ENCODE assay signal across 19 cellular contexts in genomic region chr1:77424236-77424635, GRCh38.
DNase-seq lines count a peak whose midpoint lies in the region; ATAC-seq and TF ChIP-seq lines count a peak whose summit lies in the region.
"Had no signal": no experiment of that assay in that cellular context is flagged by ENCODE, and none has a peak within 500 bp of the region (broad histone marks: within the 10 kb centered on the region; RNA-seq: fewer than 3 reads in every experiment).

No MANE protein-coding gene starts in this region.

- H3K4me1 ChIP-seq in breast epithelium, result no peaks in the 10 kb centered on the region
- H3K4me1 ChIP-seq: gastrocnemius medialis, psoas muscle had no signal

- H3K4me3 Mint-ChIP-seq in MCF 10A (ENCODE audit: unreplicated experiment), result no peak overlapping the region
- H3K4me3 Mint-ChIP-seq: nephron progenitor cell; T-helper 1 cell treated with Interleukin-12 subunit alpha and Interleukin-12 subunit beta and Interleukin-4 antibody, amounts not matched to agents 30 μg/mL and 1 μg/mL, for 36 hours had no signal

- intact Hi-C loops in MCF 10A (cut with micrococcal nuclease) (no loop called here), breast epithelium (cut with DNase I; ENCODE audit: low total_unique reads) (no loop called here)

- H3K27ac Mint-ChIP-seq in MCF 10A (ENCODE audit: low read depth, unreplicated experiment), result no peak overlapping the region
- H3K27ac Mint-ChIP-seq: nephron progenitor cell; T-helper 1 cell treated with Interleukin-12 subunit alpha and Interleukin-12 subunit beta and Interleukin-4 antibody, amounts not matched to agents 30 μg/mL and 1 μg/mL, for 36 hours had no signal

- H3K4me3 ChIP-seq in breast epithelium (no peak overlapping the region), brain microvascular endothelial cell (ENCODE audit: low read depth, low read length) (no peak overlapping the region), foreskin fibroblast (ENCODE audit: low read depth in 1 of 2, low read length in 2 of 2) (no peak overlapping the region)
- H3K4me3 ChIP-seq: gastrocnemius medialis, psoas muscle, smooth muscle cell had no signal

- no peak for TF ChIP-seq POLR2A in breast epithelium (IDR thresholded peaks at IDR 0.05)

- H3K27ac ChIP-seq in breast epithelium (no peak overlapping the region), brain microvascular endothelial cell (no peak overlapping the region), temporal lobe (ENCODE audit: low read depth, low read length) (peak overlapping the region; percentile 11)
- H3K27ac ChIP-seq: gastrocnemius medialis, psoas muscle had no signal

- peaks cover 19% of the 10 kb centered on the region for H3K27me3 Mint-ChIP-seq in MCF 10A (ENCODE audit: insufficient read depth, unreplicated experiment)

- in situ Hi-C loops in brain microvascular endothelial cell (cut with HindIII; ENCODE audit: low pct_ligation_motif_present, low sequenced_read_pairs) (no loop called here), GM13977 (cut with MboI; ENCODE audit: low pct_unique_long_range_greater_than_20kb, low sequenced_read_pairs, unreplicated experiment) (no loop called here)

- H3K9me3 ChIP-seq in breast epithelium, result peaks cover 0 to 9% of the 10 kb centered on the region in 2 donors
- H3K9me3 ChIP-seq: gastrocnemius medialis had no signal

- H3K27me3 ChIP-seq in breast epithelium (no peaks in the 10 kb centered on the region), brain microvascular endothelial cell (replicated peaks) (no peaks in the 10 kb centered on the region)
- H3K27me3 ChIP-seq: gastrocnemius medialis had no signal

- TF ChIP-seq CTCF in MCF 10A (IDR thresholded peaks at IDR 0.05; ENCODE audit: unreplicated experiment) (no peak), breast epithelium (IDR thresholded peaks at IDR 0.05) (no peak), brain microvascular endothelial cell (IDR thresholded peaks at IDR 0.05; ENCODE audit: low read depth, low read length, missing control alignments) (no peak), foreskin fibroblast (IDR thresholded peaks at IDR 0.05; ENCODE audit: low read depth, low read length) (no peak), GM13977 (IDR thresholded peaks at IDR 0.05; ENCODE audit: extremely low read depth, insufficient read depth, missing control alignments) (no peak)

- ATAC-seq in HG02981 (IDR thresholded peaks at IDR 0.05; ENCODE audit: unreplicated experiment), result no peak
- ATAC-seq: gastrocnemius medialis, psoas muscle had no signal

- DNase-seq in MCF 10A (ENCODE audit: unreplicated experiment), result peak; percentile 35
- no peak for DNase-seq in breast epithelium (ENCODE audit: low spot score in 2 of 2)
- DNase-seq in brain microvascular endothelial cell, result peak; percentile 57
- peak; percentile 45 to 67 for DNase-seq in foreskin fibroblast
- no peak for DNase-seq in GM13977 (ENCODE audit: low spot score)
- no peak for DNase-seq in activated CD4-positive, alpha-beta T cell treated with anti-CD3 and anti-CD28 coated beads, Interleukin-2, amount 50 U/mL, for 4 hours
- DNase-seq: C1 segment of cervical spinal cord; gastrocnemius medialis; KBM-7; mesendoderm; NCI-H2081 treated with DMSO at 0.1 percent for 48 hours; NCI-H510A treated with DMSO at 0.1 percent for 48 hours; nephron progenitor cell; psoas muscle; stimulated activated CD4-positive, alpha-beta T cell treated with anti-CD3 and anti-CD28 coated beads, Interleukin-4, amount 100 ng/mL, for 1 hour had no signal

- CTCF ChIA-PET in MCF 10A (lab: Yijun Ruan, JAX), result no interaction called here

- no peaks in the 10 kb centered on the region for H3K36me3 ChIP-seq in breast epithelium
- no peaks in the 10 kb centered on the region for H3K36me3 ChIP-seq in brain microvascular endothelial cell (replicated peaks)
- H3K36me3 ChIP-seq: gastrocnemius medialis had no signal

- no peaks in the 10 kb centered on the region for H3K36me3 Mint-ChIP-seq in MCF 10A (ENCODE audit: insufficient read depth, unreplicated experiment)

- H3K4me1 Mint-ChIP-seq in MCF 10A (ENCODE audit: insufficient read depth, unreplicated experiment), result peaks cover 7% of the 10 kb centered on the region
- H3K4me1 Mint-ChIP-seq: nephron progenitor cell had no signal

- H3K9me3 Mint-ChIP-seq in MCF 10A (ENCODE audit: unreplicated experiment), result peaks cover 5% of the 10 kb centered on the region

- POLR2A ChIA-PET in MCF 10A (lab: Yijun Ruan, JAX), result no interaction called here

- BruUV-seq in MCF 10A (replicated peaks; lab: Mats Ljungman, UMichigan), result no TSS peak

Comparison
In these comparisons a context has a peak if more than half of its experiments do, and no peak if none do; other contexts are left out.
1. DNase-seq: peak in MCF 10A (single experiment), brain microvascular endothelial cell (single experiment) and foreskin fibroblast (2 of 2); none in breast epithelium (0 of 2), GM13977 (single experiment) and activated CD4-positive, alpha-beta T cell treated with anti-CD3 and anti-CD28 coated beads, Interleukin-2, amount 50 U/mL, for 4 hours (0 of 2).